Comparison of ENCODE assay signal across 9 cellular contexts in genomic region chr1:39178541-39179431, GRCh38. TPM values are rescaled to one million over a fixed set of nuclear protein-coding genes. Genes with fewer than 3 reads are reported as not detected.
A peak's percentile ranks its signal among the peaks of the same experiment; 100 is the strongest.
DNase-seq lines count a peak whose midpoint lies in the region; ATAC-seq, FAIRE-seq and TF ChIP-seq lines count a peak whose summit lies in the region.
"Had no signal": no experiment of that assay in that cellular context is flagged by ENCODE, and none has a peak within 500 bp of the region (broad histone marks: within the 10 kb centered on the region; RNA-seq: fewer than 3 reads in every experiment).

No MANE protein-coding gene starts in this region.

- no peaks in the 10 kb centered on the region for H3K27me3 ChIP-seq in endothelial cell of umbilical vein (ENCODE audit: control insufficient read depth in 2 of 2, insufficient read depth in 2 of 2, low read length in 2 of 2)
- H3K27me3 ChIP-seq in muscle layer of colon (ENCODE audit: control insufficient read depth in 1 of 2, insufficient read depth in 2 of 2, low read length in 2 of 2): no peaks in the 10 kb centered on the region
- H3K27me3 ChIP-seq: BLaER1 had no signal

- H3K9ac ChIP-seq in endothelial cell of umbilical vein (replicated peaks; ENCODE audit: extremely low read depth, insufficient read depth, low read length): peak overlapping the region; percentile 77
- H3K9ac ChIP-seq in muscle layer of colon (ENCODE audit: low read length): no peak overlapping the region
- H3K9ac ChIP-seq: BLaER1 had no signal

- H3K9me1 ChIP-seq in endothelial cell of umbilical vein (replicated peaks; ENCODE audit: control insufficient read depth, extremely low read depth, insufficient read depth, low read length): no peaks in the 10 kb centered on the region

- peak; percentile 68 for FAIRE-seq in endothelial cell of umbilical vein (lab: Jason Lieb, UNC)

- H3K27ac ChIP-seq in endothelial cell of umbilical vein (ENCODE audit: insufficient read depth, low read depth, low read length) (peak overlapping the region; percentile 96), muscle layer of colon (ENCODE audit: low read depth, low read length) (peak overlapping the region; percentile 78)
- H3K27ac ChIP-seq: BLaER1 had no signal

- H3K4me1 ChIP-seq in endothelial cell of umbilical vein (ENCODE audit: control insufficient read depth, extremely low read depth, insufficient read depth, low read length) (peaks cover 49% of the 10 kb centered on the region), muscle layer of colon (ENCODE audit: insufficient read depth, low read length) (peaks cover 59% of the 10 kb centered on the region)

- TF ChIP-seq CTCF in endothelial cell of umbilical vein (IDR thresholded peaks at IDR 0.05; ENCODE audit: extremely low read depth in 1 of 2, insufficient read depth in 1 of 2, low read depth in 1 of 2, low read length in 2 of 2): no peak

- H3K4me2 ChIP-seq in endothelial cell of umbilical vein (ENCODE audit: insufficient read depth, low read length): peak overlapping the region; percentile 69
- H3K4me2 ChIP-seq: BLaER1 had no signal

- H3K36me3 ChIP-seq in endothelial cell of umbilical vein (ENCODE audit: control insufficient read depth in 2 of 2, extremely low read depth in 1 of 2, insufficient read depth in 2 of 2, low read length in 2 of 2): no peaks in the 10 kb centered on the region
- no peaks in the 10 kb centered on the region for H3K36me3 ChIP-seq in muscle layer of colon (ENCODE audit: insufficient read depth, low read length)

- H3K9me3 ChIP-seq in endothelial cell of umbilical vein (replicated peaks; ENCODE audit: control insufficient read depth, insufficient read depth, low read length) (no peaks in the 10 kb centered on the region), muscle layer of colon (ENCODE audit: low read length) (no peaks in the 10 kb centered on the region)

- in situ Hi-C loops in ACHN (cut with HindIII; ENCODE audit: low pct_ligation_motif_present, low pct_unique_long_range_greater_than_20kb, low sequenced_read_pairs): no loop called here

- H4K20me1 ChIP-seq in endothelial cell of umbilical vein (replicated peaks; ENCODE audit: control insufficient read depth, extremely low read depth, insufficient read depth, low read length): no peaks in the 10 kb centered on the region

- H2AFZ ChIP-seq in endothelial cell of umbilical vein (ENCODE audit: low read depth, low read length): no peak overlapping the region

- H3K4me3 ChIP-seq in endothelial cell of umbilical vein (replicated peaks in 1 of 3; ENCODE audit: insufficient read depth in 1 of 3, low read depth in 1 of 3, low read length in 3 of 3) (no peak overlapping the region), muscle layer of colon (ENCODE audit: low read depth in 1 of 2, low read length in 2 of 2) (no peak overlapping the region)
- H3K4me3 ChIP-seq: BLaER1 had no signal

- ATAC-seq in GM19397 (IDR thresholded peaks at IDR 0.05; ENCODE audit: unreplicated experiment): no peak

- CTCF ChIA-PET in endothelial cell of umbilical vein (lab: Charles Lee): interaction anchor here (1.1 to 7.1 kb wide), 3 partner anchors 12 to 18 kb away, joined by 3 to 51 read pairs (median 7); no protein-coding TSS in a partner anchor

- intact Hi-C loops in endothelial cell of umbilical vein (cut with micrococcal nuclease): loop anchor here (2.0 kb wide), 1 partner anchor 20 kb away; no protein-coding TSS in a partner anchor

- POLR2A ChIA-PET in endothelial cell of umbilical vein (lab: Charles Lee): no interaction called here

- no peak for TF ChIP-seq POLR2A in endothelial cell of umbilical vein (IDR thresholded peaks at IDR 0.05; ENCODE audit: low read depth, low read length)

- peaks cover 88% of the 10 kb centered on the region for H3K79me2 ChIP-seq in endothelial cell of umbilical vein (ENCODE audit: control insufficient read depth, insufficient read depth, low read length)

- DNase-seq in ACHN: peak; percentile 98
- DNase-seq in NCI-H226: peak; percentile 99
- DNase-seq in endothelial cell of umbilical vein (ENCODE audit: low read depth, low spot score): peak; percentile 60
- no peak for DNase-seq in NCI-H82 (lab: John Stamatoyannopoulos, UW)
- no peak for DNase-seq in NCI-H1417 (lab: John Stamatoyannopoulos, UW)
- no peak for DNase-seq in ureter (ENCODE audit: low spot score)

- BruUV-seq in endothelial cell of umbilical vein (replicated peaks; lab: Mats Ljungman, UMichigan): TSS peak; percentile 21

- dilution Hi-C loops in endothelial cell of umbilical vein (cut with MboI; ENCODE audit: extremely low pct_ligation_motif_present, low sequenced_read_pairs): no loop called here

TF ChIP-seq in endothelial cell of umbilical vein, 7 proteins besides CTCF, POLR2A, EP300 and RAD21:
- TF ChIP-seq GATA2 (IDR thresholded peaks at IDR 0.05; ENCODE audit: insufficient read depth, insufficient read length, low read depth, low read length) (peak; percentile 38), POLR2AphosphoS5 (IDR thresholded peaks at IDR 0.05; ENCODE audit: insufficient read depth, low read depth, low read length) (peak; percentile 33), JUN (IDR thresholded peaks at IDR 0.05; ENCODE audit: borderline replicate concordance, insufficient read depth, insufficient read length, low read depth) (peak; percentile 52), MYC (IDR thresholded peaks at IDR 0.05; ENCODE audit: low read depth, low read length) (no peak), EZH2 (IDR thresholded peaks at IDR 0.05; ENCODE audit: borderline replicate concordance, low read depth, low read length, severe bottlenecking) (no peak), FOS (IDR thresholded peaks at IDR 0.05; ENCODE audit: borderline replicate concordance, insufficient read depth, low read length) (peak; percentile 39), MAX (IDR thresholded peaks at IDR 0.05; ENCODE audit: insufficient read depth, insufficient read length) (no peak)

RNA-seq across cellular contexts. Expression of gene MACF1, which starts 25.7 kb away (rescaled TPM):
- total RNA-seq in endothelial cell of umbilical vein (566 and 587 TPM in 2 replicates), ureter (353 TPM)
- polyA plus RNA-seq in endothelial cell of umbilical vein: 105 and 122 TPM in 2 replicates
- 88.8 and 94.8 TPM in 2 replicates for polyA plus RNA-seq in endothelial cell of umbilical vein (2011; cell fraction: cytosol; rRNA removed)
- 706 and 748 TPM in 2 replicates for polyA plus RNA-seq in endothelial cell of umbilical vein (2011; cell fraction: nucleus; rRNA removed)
- 235 and 287 TPM in 2 replicates for polyA plus RNA-seq in endothelial cell of umbilical vein (2012)
- 720 and 782 TPM in 2 replicates for polyA minus RNA-seq in endothelial cell of umbilical vein
- 48.2 TPM for polyA minus RNA-seq in endothelial cell of umbilical vein (2011; cell fraction: cytosol; rRNA and poly(A)+ RNA removed)
- 1,459 and 2,004 TPM in 2 replicates for polyA minus RNA-seq in endothelial cell of umbilical vein (2011; cell fraction: nucleus; rRNA and poly(A)+ RNA removed)

Comparison
In these comparisons a context has a peak if more than half of its experiments do, and no peak if none do; other contexts are left out.
1. DNase-seq: peak in ACHN (single experiment), NCI-H226 (single experiment) and endothelial cell of umbilical vein (single experiment); none in NCI-H82 (single experiment), NCI-H1417 (0 of 3) and ureter (single experiment).